Comparison of ENCODE assay signal across 34 cellular contexts in the genomic region with DNA sequence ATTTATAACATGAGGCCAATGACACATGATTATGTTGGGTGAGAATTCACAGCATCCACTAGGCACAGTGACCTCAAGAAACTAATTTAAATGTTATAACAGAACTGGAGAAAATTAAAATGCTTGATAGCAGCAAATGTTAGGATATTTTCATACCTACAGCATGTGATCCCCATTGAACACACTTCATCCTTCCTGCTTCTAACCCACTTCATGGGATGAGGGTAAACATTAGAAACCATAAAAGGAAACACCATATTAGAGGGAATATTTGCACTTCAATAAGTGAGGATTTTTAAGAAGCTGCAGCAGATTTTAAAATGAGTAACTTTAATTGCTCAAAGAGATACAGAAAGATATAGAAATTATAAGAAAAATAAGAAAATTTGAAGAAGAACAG.
"Had no signal": no experiment of that assay in that cellular context is flagged by ENCODE, and none has a peak within 500 bp of the region (broad histone marks: within the 10 kb centered on the region; RNA-seq: fewer than 3 reads in every experiment).

No MANE protein-coding gene starts in this region.

- H3K4me1 ChIP-seq: adrenal gland, body of pancreas, breast epithelium had no signal

- DNase-seq: activated B cell treated with CpG ODN at 0.5 μM for 24 hours; activated CD4-positive, alpha-beta memory T cell treated with anti-CD3 and anti-CD28 coated beads for 36 hours; activated CD4-positive, alpha-beta T cell treated with anti-CD3 and anti-CD28 coated beads for 4 hours; activated CD4-positive, alpha-beta T cell treated with anti-CD3 and anti-CD28 coated beads, Interleukin-2, amount 50 U/mL, for 1 hour; activated CD4-positive, CD25-positive, alpha-beta regulatory T cell treated with anti-CD3 and anti-CD28 coated beads, Interleukin-2, amount 50 U/mL, for 72 hours; activated CD8-positive, alpha-beta memory T cell treated with anti-CD3 and anti-CD28 coated beads, Interleukin-2, amount 50 U/mL, for 4 hours; activated gamma-delta T cell treated with Interleukin-2 at 50 U/mL for 16 hours; activated naive CD4-positive, alpha-beta T cell treated with anti-CD3 and anti-CD28 coated beads for 36 hours; activated T-cell treated with anti-CD3 and anti-CD28 coated beads for 4 hours; activated T-cell treated with anti-CD3 and anti-CD28 coated beads, Interleukin-2, amount 50 U/mL, for 4 hours; adrenal gland; body of pancreas; Kasumi-1; MG63; NCI-H1048; NCI-H1105 treated with DMSO at 0.1 percent for 48 hours; NCI-H1436; NCI-H1694; NCI-H1930; NCI-H524; NCI-H69; PC-9; SIG-M5; SW 1271; T-helper 1 cell; T-helper 2 cell; T-helper 9 cell had no signal

- H3K9me3 ChIP-seq: adrenal gland, body of pancreas, breast epithelium, MG63 had no signal

- ATAC-seq: activated naive CD4-positive, alpha-beta T cell treated with anti-CD3 and anti-CD28 coated beads, Interleukin-2, amount 50 U/mL, for 72 hours; activated T-cell treated with anti-CD3 and anti-CD28 coated beads, Interleukin-2, amount 50 U/mL, for 4 hours; body of pancreas; Right ventricle myocardium inferior had no signal

- H3K27ac ChIP-seq: adrenal gland, body of pancreas, breast epithelium, PC-9, RWPE1, VCaP had no signal

- FAIRE-seq: astrocyte, RCC 7860 had no signal

- H3K27me3 ChIP-seq: adrenal gland, body of pancreas, breast epithelium, MG63 had no signal

- H3K4me3 ChIP-seq: adrenal gland, body of pancreas, breast epithelium, MG63, PC-9 had no signal

- H3K36me3 ChIP-seq: adrenal gland, breast epithelium, MG63 had no signal
